ENCODE assay signal across 9 cellular contexts in the genomic region with DNA sequence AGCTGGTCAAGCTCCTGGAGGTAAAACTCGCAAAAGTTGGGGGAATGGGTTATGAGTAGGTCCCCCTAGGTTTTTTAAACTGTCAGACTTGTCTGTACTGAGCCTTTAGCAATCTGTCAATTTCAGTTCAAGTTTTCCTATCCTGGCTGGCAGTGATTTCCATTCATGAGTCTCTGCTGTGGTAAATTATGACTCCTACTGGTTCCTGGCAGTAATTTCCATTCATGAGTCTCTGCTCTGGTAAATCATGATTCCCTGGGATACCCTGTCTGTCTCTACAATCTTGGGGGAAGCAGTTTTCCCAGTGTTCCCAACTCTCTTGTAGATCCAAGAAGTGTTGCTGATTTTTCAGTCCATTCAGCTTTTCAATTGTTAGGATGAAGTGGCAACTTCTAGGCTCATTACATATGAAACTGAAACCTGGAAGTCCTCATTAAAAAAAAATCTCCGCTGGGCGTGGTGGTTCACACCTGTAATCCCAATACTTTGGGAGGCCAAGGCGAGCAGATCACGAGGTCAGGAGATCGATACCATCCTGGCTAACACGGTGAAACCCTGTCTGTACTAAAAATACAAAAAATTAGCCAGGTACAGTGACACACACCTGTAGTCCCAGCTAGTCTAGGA.
A peak's percentile ranks its signal among the peaks of the same experiment; 100 is the strongest.
DNase-seq lines count a peak whose midpoint lies in the region; ATAC-seq, FAIRE-seq and TF ChIP-seq lines count a peak whose summit lies in the region.
"Had no signal": no experiment of that assay in that cellular context is flagged by ENCODE, and none has a peak within 500 bp of the region (broad histone marks: within the 10 kb centered on the region; RNA-seq: fewer than 3 reads in every experiment).

No MANE protein-coding gene starts in this region.

- H3K27me3 ChIP-seq in GM12878 (replicated peaks in 1 of 2; ENCODE audit: control insufficient read depth in 2 of 2, insufficient read depth in 2 of 2, low read length in 1 of 2) = no peaks in the 10 kb centered on the region
- no peaks in the 10 kb centered on the region for H3K27me3 ChIP-seq in left lung

- no peaks in the 10 kb centered on the region for H3K9me3 ChIP-seq in GM12878 (replicated peaks; ENCODE audit: control insufficient read depth, insufficient read depth, low read length)
- no peaks in the 10 kb centered on the region for H3K9me3 ChIP-seq in left lung
- H3K9me3 ChIP-seq: psoas muscle had no signal

- POLR2A ChIA-PET in GM12878 (lab: Charles Lee) = no interaction called here

- TF ChIP-seq CTCF in GM12878 (IDR thresholded peaks at IDR 0.05 in 2 of 3, conservative IDR thresholded peaks at IDR 0.05 in 1 of 3; ENCODE audit: control insufficient read depth in 2 of 3, extremely low read depth in 1 of 3, insufficient read depth in 1 of 3, low read depth in 3 of 3, low read length in 3 of 3) = peak in 1 of 3 experiments; percentile 8; a peak in 1 of 6 replicates
- no peak for TF ChIP-seq CTCF in left lung (IDR thresholded peaks at IDR 0.05)

- CTCF ChIA-PET in GM12878 (lab: Yijun Ruan, JAX) = no interaction called here

- H3K4me3 ChIP-seq in GM12878 = no peak overlapping the region
- no peak overlapping the region for H3K4me3 ChIP-seq in left lung
- H3K4me3 ChIP-seq: psoas muscle had no signal

- H3K9ac ChIP-seq in GM12878 (ENCODE audit: control insufficient read depth, insufficient read depth, low read length) = no peak overlapping the region

- 56% methylated on average over 7 of the region's 7 CpGs for WGBS in GM12878 (ENCODE audit: insufficient coverage, insufficient replicate concordance, low lambda C conversion rate, missing lambda C conversion rate)

- no peak for FAIRE-seq in GM12878 (lab: Jason Lieb, UNC)

- in situ Hi-C loops in GM12878 (cut with MboI) = no loop called here

- RAD21 ChIA-PET in GM12878 (lab: Charles Lee; ENCODE audit: unreplicated experiment) = no interaction called here

- no peak overlapping the region for H2AFZ ChIP-seq in GM12878 (ENCODE audit: control insufficient read depth, low read depth, low read length)

- peak; percentile 25 for DNase-seq in D341Med (ENCODE audit: low spot score)
- peak; percentile 7 for DNase-seq in LHCN-M2 (ENCODE audit: low read depth)
- DNase-seq in GM12878 (ENCODE audit: low read depth, low spot score) = no peak
- no peak for DNase-seq in left lung
- no peak for DNase-seq in activated CD4-positive, alpha-beta T cell treated with anti-CD3 and anti-CD28 coated beads for 1 hour
- no peak for DNase-seq in caudate nucleus (lab: John Stamatoyannopoulos, UW)
- DNase-seq: psoas muscle had no signal

- no peak overlapping the region for H3K4me2 ChIP-seq in GM12878 (ENCODE audit: control insufficient read depth, insufficient read depth)

- H4K20me1 ChIP-seq in GM12878 (ENCODE audit: control insufficient read depth, insufficient read depth) = no peaks in the 10 kb centered on the region

- TF ChIP-seq POLR2A in GM12878 (IDR thresholded peaks at IDR 0.05; ENCODE audit: low read depth, low read length) = no peak

- intact Hi-C loops in GM12878 (cut with micrococcal nuclease; ENCODE audit: unreplicated experiment) (no loop called here), left lung (cut with DNase I) (no loop called here)

- H3K36me3 ChIP-seq in GM12878 (ENCODE audit: control insufficient read depth in 2 of 2, insufficient read depth in 2 of 2, low read length in 1 of 2) = no peaks in the 10 kb centered on the region
- H3K36me3 ChIP-seq in left lung = no peaks in the 10 kb centered on the region

- H3K79me2 ChIP-seq in GM12878 (ENCODE audit: control insufficient read depth, insufficient read depth, low read length) = no peaks in the 10 kb centered on the region

- no peak for ATAC-seq in GM12878
- peak; percentile 21 for ATAC-seq in left lung
- no peak for ATAC-seq in GM19455 (IDR thresholded peaks at IDR 0.05; ENCODE audit: unreplicated experiment)
- no peak for ATAC-seq in GM18520 (IDR thresholded peaks at IDR 0.05; ENCODE audit: unreplicated experiment)
- ATAC-seq: psoas muscle had no signal

- no TSS peak for BruUV-seq in GM12878 (replicated peaks; lab: Mats Ljungman, UMichigan)

- H3K4me1 ChIP-seq in GM12878 (ENCODE audit: control insufficient read depth, insufficient read depth, low read length) (no peaks in the 10 kb centered on the region), left lung (no peaks in the 10 kb centered on the region)
- H3K4me1 ChIP-seq: psoas muscle had no signal

- H3K27ac ChIP-seq in GM12878 (ENCODE audit: control insufficient read depth, insufficient read depth) = no peak overlapping the region
- no peak overlapping the region for H3K27ac ChIP-seq in left lung
- H3K27ac ChIP-seq in caudate nucleus (ENCODE audit: low read depth, low read length) = no peak overlapping the region
- H3K27ac ChIP-seq: psoas muscle had no signal

- TF ChIP-seq EP300 in GM12878 (IDR thresholded peaks at IDR 0.05; ENCODE audit: borderline replicate concordance in 1 of 2, control insufficient read depth in 1 of 2, low read depth in 2 of 2, low read length in 2 of 2) = no peak

- TF ChIP-seq RAD21 in GM12878 (IDR thresholded peaks at IDR 0.05; ENCODE audit: insufficient read depth, low read depth, low read length) = 0 out of 2 replicates have a peak, but pooled peaks have one; percentile 5

- SMC1A ChIA-PET in GM12878 (lab: Charles Lee; ENCODE audit: uncharacterized antibody, unreplicated experiment) = interaction anchor here (1.6 kb wide), 1 partner anchor 10 kb away, joined by 6 read pairs; no protein-coding TSS in a partner anchor

TF ChIP-seq in GM12878, 131 proteins besides CTCF, POLR2A, EP300 and RAD21 (continues in another document):
- TF ChIP-seq ZBED1 (IDR thresholded peaks at IDR 0.05; ENCODE audit: borderline replicate concordance) (no peak), SIN3A (IDR thresholded peaks at IDR 0.05; ENCODE audit: low read depth, low read length) (no peak), KAT2A (conservative IDR thresholded peaks at IDR 0.05; ENCODE audit: control insufficient read depth, low read depth, low read length) (no peak), JUNB (IDR thresholded peaks at IDR 0.05) (no peak), NR2C2 (IDR thresholded peaks at IDR 0.05; ENCODE audit: borderline replicate concordance, control insufficient read depth, insufficient read length, low read depth) (no peak), FOXK2 (IDR thresholded peaks at IDR 0.05) (no peak), TCF7 (IDR thresholded peaks at IDR 0.05; ENCODE audit: borderline replicate concordance) (no peak), RBBP5 (conservative IDR thresholded peaks at IDR 0.05) (no peak), PBX3 (IDR thresholded peaks at IDR 0.05; ENCODE audit: insufficient replicate concordance, low read depth, low read length) (no peak), ESRRA (IDR thresholded peaks at IDR 0.05; ENCODE audit: low read length) (no peak), SP1 (IDR thresholded peaks at IDR 0.05; ENCODE audit: low read depth, low read length) (no peak), DPF2 (IDR thresholded peaks at IDR 0.05) (no peak), FOS (IDR thresholded peaks at IDR 0.05; ENCODE audit: borderline replicate concordance, extremely low read depth, insufficient read length) (no peak)
- TF ChIP-seq, protein P1, sequence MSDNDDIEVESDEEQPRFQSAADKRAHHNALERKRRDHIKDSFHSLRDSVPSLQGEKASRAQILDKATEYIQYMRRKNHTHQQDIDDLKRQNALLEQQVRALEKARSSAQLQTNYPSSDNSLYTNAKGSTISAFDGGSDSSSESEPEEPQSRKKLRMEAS (IDR thresholded peaks at IDR 0.05; ENCODE audit: low read depth, low read length) = no peak
- TF ChIP-seq, protein P2, sequence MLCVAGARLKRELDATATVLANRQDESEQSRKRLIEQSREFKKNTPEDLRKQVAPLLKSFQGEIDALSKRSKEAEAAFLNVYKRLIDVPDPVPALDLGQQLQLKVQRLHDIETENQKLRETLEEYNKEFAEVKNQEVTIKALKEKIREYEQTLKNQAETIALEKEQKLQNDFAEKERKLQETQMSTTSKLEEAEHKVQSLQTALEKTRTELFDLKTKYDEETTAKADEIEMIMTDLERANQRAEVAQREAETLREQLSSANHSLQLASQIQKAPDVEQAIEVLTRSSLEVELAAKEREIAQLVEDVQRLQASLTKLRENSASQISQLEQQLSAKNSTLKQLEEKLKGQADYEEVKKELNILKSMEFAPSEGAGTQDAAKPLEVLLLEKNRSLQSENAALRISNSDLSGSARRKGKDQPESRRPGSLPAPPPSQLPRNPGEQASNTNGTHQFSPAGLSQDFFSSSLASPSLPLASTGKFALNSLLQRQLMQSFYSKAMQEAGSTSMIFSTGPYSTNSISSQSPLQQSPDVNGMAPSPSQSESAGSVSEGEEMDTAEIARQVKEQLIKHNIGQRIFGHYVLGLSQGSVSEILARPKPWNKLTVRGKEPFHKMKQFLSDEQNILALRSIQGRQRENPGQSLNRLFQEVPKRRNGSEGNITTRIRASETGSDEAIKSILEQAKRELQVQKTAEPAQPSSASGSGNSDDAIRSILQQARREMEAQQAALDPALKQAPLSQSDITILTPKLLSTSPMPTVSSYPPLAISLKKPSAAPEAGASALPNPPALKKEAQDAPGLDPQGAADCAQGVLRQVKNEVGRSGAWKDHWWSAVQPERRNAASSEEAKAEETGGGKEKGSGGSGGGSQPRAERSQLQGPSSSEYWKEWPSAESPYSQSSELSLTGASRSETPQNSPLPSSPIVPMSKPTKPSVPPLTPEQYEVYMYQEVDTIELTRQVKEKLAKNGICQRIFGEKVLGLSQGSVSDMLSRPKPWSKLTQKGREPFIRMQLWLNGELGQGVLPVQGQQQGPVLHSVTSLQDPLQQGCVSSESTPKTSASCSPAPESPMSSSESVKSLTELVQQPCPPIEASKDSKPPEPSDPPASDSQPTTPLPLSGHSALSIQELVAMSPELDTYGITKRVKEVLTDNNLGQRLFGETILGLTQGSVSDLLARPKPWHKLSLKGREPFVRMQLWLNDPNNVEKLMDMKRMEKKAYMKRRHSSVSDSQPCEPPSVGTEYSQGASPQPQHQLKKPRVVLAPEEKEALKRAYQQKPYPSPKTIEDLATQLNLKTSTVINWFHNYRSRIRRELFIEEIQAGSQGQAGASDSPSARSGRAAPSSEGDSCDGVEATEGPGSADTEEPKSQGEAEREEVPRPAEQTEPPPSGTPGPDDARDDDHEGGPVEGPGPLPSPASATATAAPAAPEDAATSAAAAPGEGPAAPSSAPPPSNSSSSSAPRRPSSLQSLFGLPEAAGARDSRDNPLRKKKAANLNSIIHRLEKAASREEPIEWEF (IDR thresholded peaks at IDR 0.05; ENCODE audit: insufficient replicate concordance, low read depth, low read length) = no peak

Comparison
In these comparisons a context has a peak if more than half of its experiments do, and no peak if none do; other contexts are left out.
1. DNase-seq: peak in D341Med (single experiment) and LHCN-M2 (single experiment); none in GM12878 (single experiment), left lung (0 of 2), activated CD4-positive, alpha-beta T cell treated with anti-CD3 and anti-CD28 coated beads for 1 hour (single experiment) and caudate nucleus (0 of 61).